In genomic region chr1:237012789-237013383, GRCh38 we compare ENCODE assay signal across 12 cellular contexts. TPM values are rescaled to one million over a fixed set of nuclear protein-coding genes. Genes with fewer than 3 reads are reported as not detected.
DNase-seq lines count a peak whose midpoint lies in the region; ATAC-seq and TF ChIP-seq lines count a peak whose summit lies in the region.
"Had no signal": no experiment of that assay in that cellular context is flagged by ENCODE, and none has a peak within 500 bp of the region (broad histone marks: within the 10 kb centered on the region; RNA-seq: fewer than 3 reads in every experiment).

No MANE protein-coding gene starts in this region.

- H3K9me3 Mint-ChIP-seq in glutamatergic neuron (ENCODE audit: unreplicated experiment), result no peaks in the 10 kb centered on the region
- H3K9me3 Mint-ChIP-seq: central memory CD8-positive, alpha-beta T cell had no signal

- no peaks in the 10 kb centered on the region for H3K4me1 Mint-ChIP-seq in glutamatergic neuron (ENCODE audit: low read depth, unreplicated experiment)
- H3K4me1 Mint-ChIP-seq: central memory CD8-positive, alpha-beta T cell had no signal

- no peaks in the 10 kb centered on the region for H3K27me3 Mint-ChIP-seq in glutamatergic neuron (ENCODE audit: unreplicated experiment)

- ATAC-seq in HG03457 (IDR thresholded peaks at IDR 0.05; ENCODE audit: unreplicated experiment), result no peak

- H3K27ac Mint-ChIP-seq in glutamatergic neuron (ENCODE audit: unreplicated experiment), result no peak overlapping the region

- no peak for TF ChIP-seq CTCF in choroid plexus epithelial cell (conservative IDR thresholded peaks at IDR 0.05; ENCODE audit: low read depth, low read length)
- TF ChIP-seq CTCF in glutamatergic neuron (IDR thresholded peaks at IDR 0.05; ENCODE audit: partially characterized antibody, unreplicated experiment), result no peak

- no peak overlapping the region for H3K4me3 ChIP-seq in choroid plexus epithelial cell (ENCODE audit: low read depth, low read length)

- H3K4me3 Mint-ChIP-seq in glutamatergic neuron (ENCODE audit: unreplicated experiment), result no peak overlapping the region
- H3K4me3 Mint-ChIP-seq: central memory CD8-positive, alpha-beta T cell had no signal

- DNase-seq in DMS 273 treated with DMSO at 0.1 percent for 48 hours (lab: John Stamatoyannopoulos, UW) (peak; percentile 73), NCI-H2171 treated with DMSO at 0.1 percent for 48 hours (lab: John Stamatoyannopoulos, UW) (peak; percentile 72), choroid plexus epithelial cell (ENCODE audit: low read depth) (peak; percentile 100), mucosa of gallbladder (ENCODE audit: low spot score) (peak; percentile 26), activated T-cell treated with anti-CD3 and anti-CD28 coated beads for 4 hours (no peak), glutamatergic neuron (no peak)
- DNase-seq in activated CD8-positive, alpha-beta memory T cell treated with anti-CD3 and anti-CD28 coated beads, Interleukin-2, amount 50 U/mL, for 48 hours, result no peak
- DNase-seq: activated CD4-positive, alpha-beta T cell treated with anti-CD3 and anti-CD28 coated beads, Interleukin-2, amount 50 U/mL, for 1 hour; NCI-H446 treated with DMSO at 0.1 percent for 48 hours; stimulated activated CD4-positive, alpha-beta T cell treated with anti-CD3 and anti-CD28 coated beads, Interleukin-12 subunit alpha, Interleukin-12 subunit beta, amount 100 ng/mL, for 4 hours had no signal

- H3K36me3 Mint-ChIP-seq in glutamatergic neuron (ENCODE audit: unreplicated experiment), result no peaks in the 10 kb centered on the region

RNA-seq across cellular contexts. Expression of gene MT1HL1, which starts 8.6 kb away (rescaled TPM):
- not detected for total RNA-seq in mucosa of gallbladder
- total RNA-seq in glutamatergic neuron (ENCODE audit: unreplicated experiment), result not detected

RNA-seq across cellular contexts. Expression of gene RYR2, which starts 29.1 kb away (rescaled TPM):
- 7.5 TPM for total RNA-seq in mucosa of gallbladder
- total RNA-seq in glutamatergic neuron (ENCODE audit: unreplicated experiment), result 47.0 TPM

Comparison
In these comparisons a context has a peak if more than half of its experiments do, and no peak if none do; other contexts are left out.
1. DNase-seq: peak in DMS 273 treated with DMSO at 0.1 percent for 48 hours (single experiment), NCI-H2171 treated with DMSO at 0.1 percent for 48 hours (single experiment), choroid plexus epithelial cell (single experiment) and mucosa of gallbladder (single experiment); none in activated T-cell treated with anti-CD3 and anti-CD28 coated beads for 4 hours (single experiment), glutamatergic neuron (single experiment) and activated CD8-positive, alpha-beta memory T cell treated with anti-CD3 and anti-CD28 coated beads, Interleukin-2, amount 50 U/mL, for 48 hours (single experiment).